Comparison of ENCODE assay signal across 11 cellular contexts in the genomic region with DNA sequence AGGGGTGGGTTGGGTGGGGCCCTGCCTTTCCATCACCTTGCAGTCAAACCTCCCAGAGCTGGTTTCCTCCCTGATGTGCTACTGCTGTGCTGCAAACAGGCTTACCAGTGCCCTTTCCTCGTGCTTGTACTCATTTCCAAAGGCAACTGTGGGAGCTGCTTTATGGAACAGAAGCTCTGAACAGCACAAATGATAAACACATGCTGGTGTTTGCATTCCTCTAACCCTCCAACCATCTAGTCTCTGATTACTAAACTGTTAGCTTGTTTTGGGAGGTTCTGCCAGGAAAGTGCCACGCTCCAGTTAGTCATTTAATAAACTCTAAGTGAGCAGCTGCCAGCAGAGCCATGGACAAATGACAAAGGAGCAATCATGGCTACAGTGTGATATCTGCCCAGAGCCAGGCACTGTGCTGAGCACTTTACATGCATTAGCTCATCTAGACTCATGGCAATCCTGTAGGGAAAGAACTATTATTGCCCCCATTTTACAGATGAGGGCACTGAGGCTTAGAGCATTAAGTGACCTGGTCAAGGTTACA.
A peak's percentile ranks its signal among the peaks of the same experiment; 100 is the strongest.
DNase-seq lines count a peak whose midpoint lies in the region; ATAC-seq, FAIRE-seq and TF ChIP-seq lines count a peak whose summit lies in the region.
"Had no signal": no experiment of that assay in that cellular context is flagged by ENCODE, and none has a peak within 500 bp of the region (broad histone marks: within the 10 kb centered on the region; RNA-seq: fewer than 3 reads in every experiment).

No MANE protein-coding gene starts in this region.

- no peaks in the 10 kb centered on the region for H3K27me3 ChIP-seq in MG63
- H3K27me3 ChIP-seq: tibial nerve had no signal

- TF ChIP-seq CTCF in natural killer cell (IDR thresholded peaks at IDR 0.05), result no peak

- ATAC-seq in natural killer cell (no peak), HG02870 (IDR thresholded peaks at IDR 0.05; ENCODE audit: unreplicated experiment) (no peak)

- H3K4me1 Mint-ChIP-seq in natural killer cell, result no peaks in the 10 kb centered on the region

- no peak overlapping the region for H3K27ac Mint-ChIP-seq in natural killer cell

- no peak for TF ChIP-seq POLR2A in GM12892 (IDR thresholded peaks at IDR 0.05; ENCODE audit: low read depth, low read length)

- DNase-seq in DMS79 treated with DMSO at 0.1 percent for 48 hours (lab: John Stamatoyannopoulos, UW) (peak; percentile 17), MG63 (peak; percentile 28), cerebellar cortex (ENCODE audit: low spot score) (peak; percentile 44), non-pigmented ciliary epithelial cell (ENCODE audit: low read depth) (peak; percentile 20), GM12892 (ENCODE audit: insufficient read length) (no peak), natural killer cell (no peak)
- DNase-seq: activated naive CD4-positive, alpha-beta T cell; DMS53; MM.1S had no signal

- H3K36me3 Mint-ChIP-seq in natural killer cell, result no peaks in the 10 kb centered on the region

- FAIRE-seq in GM12892 (lab: Jason Lieb, UNC), result no peak

- H3K9me3 ChIP-seq in MG63, result no peaks in the 10 kb centered on the region
- H3K9me3 ChIP-seq: tibial nerve had no signal

- H3K27me3 Mint-ChIP-seq in natural killer cell (ENCODE audit: low read depth in 2 of 2), result peaks cover 0 to 7% of the 10 kb centered on the region in 2 donors

- H3K4me3 Mint-ChIP-seq in natural killer cell, result no peak overlapping the region

- intact Hi-C loops in natural killer cell (cut with micrococcal nuclease), result no loop called here

- H3K36me3 ChIP-seq in MG63, result no peaks in the 10 kb centered on the region
- H3K36me3 ChIP-seq: tibial nerve had no signal

- H3K4me3 ChIP-seq in MG63, result no peak overlapping the region
- H3K4me3 ChIP-seq: tibial nerve had no signal

- no peaks in the 10 kb centered on the region for H3K9me3 Mint-ChIP-seq in natural killer cell

Comparison
In these comparisons a context has a peak if more than half of its experiments do, and no peak if none do; other contexts are left out.
1. DNase-seq: peak in DMS79 treated with DMSO at 0.1 percent for 48 hours (single experiment), MG63 (single experiment), cerebellar cortex (single experiment) and non-pigmented ciliary epithelial cell (single experiment); none in GM12892 (single experiment) and natural killer cell (single experiment).